Comparison of ENCODE assay signal across 33 cellular contexts in genomic region chr18:45771587-45771986, GRCh38. TPM values are rescaled to one million over a fixed set of nuclear protein-coding genes. Genes with fewer than 3 reads are reported as not detected.
A peak's percentile ranks its signal among the peaks of the same experiment; 100 is the strongest.
DNase-seq lines count a peak whose midpoint lies in the region; ATAC-seq, FAIRE-seq and TF ChIP-seq lines count a peak whose summit lies in the region.
"Had no signal": no experiment of that assay in that cellular context is flagged by ENCODE, and none has a peak within 500 bp of the region (broad histone marks: within the 10 kb centered on the region; RNA-seq: fewer than 3 reads in every experiment).

No MANE protein-coding gene starts in this region.

- DNase-seq in adipocyte (ENCODE audit: low read depth) = peak; percentile 56
- peak; percentile 62 for DNase-seq in fibroblast of villous mesenchyme (ENCODE audit: low read depth)
- DNase-seq in smooth muscle cell (lab: John Stamatoyannopoulos, UW; ENCODE audit: unreplicated experiment) = no peak
- DNase-seq in HTR-8/SVneo (ENCODE audit: insufficient read length, low spot score) = no peak
- no peak for DNase-seq in vagina (ENCODE audit: extremely low spot score in 2 of 2)
- DNase-seq in psoas muscle = no peak
- DNase-seq: activated CD4-positive, alpha-beta memory T cell treated with anti-CD3 and anti-CD28 coated beads for 36 hours; activated CD4-positive, CD25-positive, alpha-beta regulatory T cell treated with anti-CD3 and anti-CD28 coated beads, Interleukin-2, amount 50 U/mL, for 72 hours; activated naive CD4-positive, alpha-beta T cell treated with Interleukin-2 at 50 U/mL for 16 hours; adrenal gland; BE2C; DMS153; effector CD8-positive, alpha-beta T cell; left ventricle myocardium inferior; NCI-H2029 treated with DMSO at 0.1 percent for 48 hours; NCI-H226; NCI-H774; SHP77; stimulated activated naive B cell treated with anti-CD40 and anti-IgM and Interleukin-4, amounts not matched to agents 10 μg/mL and 1 μg/mL and 100 μg/mL, for 72 hours had no signal

- peak overlapping the region in 6 of 11 experiments; percentile 31 to 91 (median 84); a peak in 7 of 22 replicates for H3K4me2 ChIP-seq in BLaER1 treated with 17β-estradiol and CSF1 and Interleukin-3, amounts not matched to agents 10 nM and 100 nM
- peak overlapping the region; percentile 52 for H3K4me2 ChIP-seq in smooth muscle cell

- H3K27ac Mint-ChIP-seq in stimulated activated memory B cell treated with anti-CD40 and anti-IgM and Interleukin-4, amounts not matched to agents 10 μg/mL and 1 μg/mL and 100 μg/mL, for 72 hours = no peak overlapping the region
- H3K27ac Mint-ChIP-seq: activated CD4-positive, alpha-beta memory T cell treated with anti-CD3 and anti-CD28 coated beads for 36 hours; activated T-helper 1 cell treated with anti-CD3 and anti-CD28 coated beads, Interleukin-12 subunit alpha, Interleukin-12 subunit beta, Interleukin-2, Interleukin-4 antibody, amounts not matched to agents 30 ng/mL and 10 ng/mL and 1 ng/mL, durations not matched to agents 14 hours and 24 hours and 36 hours; stimulated activated naive B cell treated with anti-CD40 and anti-IgM and Interleukin-4, amounts not matched to agents 10 μg/mL and 1 μg/mL and 100 μg/mL, for 72 hours; T-helper 2 cell treated with Interferon-gamma antibody and Interleukin-4, amounts not matched to agents 5 μg/mL and 100 μg/mL, for 36 hours had no signal

- intact Hi-C loops in vagina (cut with DNase I) (no loop called here), psoas muscle (cut with DNase I) (no loop called here)

- H3K9me3 Mint-ChIP-seq in stimulated activated memory B cell treated with anti-CD40 and anti-IgM and Interleukin-4, amounts not matched to agents 10 μg/mL and 1 μg/mL and 100 μg/mL, for 72 hours = peaks cover 3% of the 10 kb centered on the region
- H3K9me3 Mint-ChIP-seq: activated CD4-positive, alpha-beta memory T cell treated with anti-CD3 and anti-CD28 coated beads for 36 hours; T-helper 2 cell treated with Interferon-gamma antibody and Interleukin-4, amounts not matched to agents 5 μg/mL and 100 μg/mL, for 36 hours had no signal

- FAIRE-seq in HTR-8/SVneo (lab: Jason Lieb, UNC) = no peak
- FAIRE-seq: colon, GM12878, islet of Langerhans, urothelium cell line had no signal

- H4K20me1 ChIP-seq in BLaER1 treated with 17β-estradiol and CSF1 and Interleukin-3, amounts not matched to agents 10 nM and 100 nM = no peaks in the 10 kb centered on the region
- no peaks in the 10 kb centered on the region for H4K20me1 ChIP-seq in smooth muscle cell (ENCODE audit: low read depth)

- peaks cover 14 to 54% (median 42%) of the 10 kb centered on the region in 10 experiments for H3K4me1 ChIP-seq in BLaER1 treated with 17β-estradiol and CSF1 and Interleukin-3, amounts not matched to agents 10 nM and 100 nM
- peaks cover 24% of the 10 kb centered on the region for H3K4me1 ChIP-seq in adipocyte (ENCODE audit: control insufficient read depth, insufficient read depth, low read length)
- H3K4me1 ChIP-seq in smooth muscle cell (ENCODE audit: low read depth) = no peaks in the 10 kb centered on the region
- H3K4me1 ChIP-seq in vagina = peaks cover 6% of the 10 kb centered on the region
- H3K4me1 ChIP-seq in psoas muscle = no peaks in the 10 kb centered on the region
- H3K4me1 ChIP-seq: adrenal gland, BE2C, breast epithelium had no signal

- H3K4me3 Mint-ChIP-seq in stimulated activated memory B cell treated with anti-CD40 and anti-IgM and Interleukin-4, amounts not matched to agents 10 μg/mL and 1 μg/mL and 100 μg/mL, for 72 hours = no peak overlapping the region
- H3K4me3 Mint-ChIP-seq: activated CD4-positive, alpha-beta memory T cell treated with anti-CD3 and anti-CD28 coated beads for 36 hours; activated T-helper 1 cell treated with anti-CD3 and anti-CD28 coated beads, Interleukin-12 subunit alpha, Interleukin-12 subunit beta, Interleukin-2, Interleukin-4 antibody, amounts not matched to agents 30 ng/mL and 10 ng/mL and 1 ng/mL, durations not matched to agents 14 hours and 24 hours and 36 hours; stimulated activated naive B cell treated with anti-CD40 and anti-IgM and Interleukin-4, amounts not matched to agents 10 μg/mL and 1 μg/mL and 100 μg/mL, for 72 hours; T-helper 2 cell treated with Interferon-gamma antibody and Interleukin-4, amounts not matched to agents 5 μg/mL and 100 μg/mL, for 36 hours had no signal

- TF ChIP-seq CTCF in fibroblast of villous mesenchyme (IDR thresholded peaks at IDR 0.05; ENCODE audit: insufficient read depth, low read depth, low read length) (no peak), smooth muscle cell (IDR thresholded peaks at IDR 0.05; ENCODE audit: borderline replicate concordance, insufficient read depth, poor library complexity, severe bottlenecking) (no peak), vagina (IDR thresholded peaks at IDR 0.05) (no peak), psoas muscle (IDR thresholded peaks at IDR 0.05) (no peak)

- peaks cover 17% of the 10 kb centered on the region for H3K4me1 Mint-ChIP-seq in stimulated activated memory B cell treated with anti-CD40 and anti-IgM and Interleukin-4, amounts not matched to agents 10 μg/mL and 1 μg/mL and 100 μg/mL, for 72 hours

- no peak for TF ChIP-seq POLR2A in vagina (IDR thresholded peaks at IDR 0.05)

- peaks cover 22% of the 10 kb centered on the region for H3F3A ChIP-seq in smooth muscle cell (ENCODE audit: low read depth)

- peaks cover 3 to 40% (median 12%) of the 10 kb centered on the region in 11 experiments; a peak in 14 of 22 replicates for H3K9me3 ChIP-seq in BLaER1 treated with 17β-estradiol and CSF1 and Interleukin-3, amounts not matched to agents 10 nM and 100 nM (replicated peaks in 1 of 11)
- no peaks in the 10 kb centered on the region for H3K9me3 ChIP-seq in adipocyte (ENCODE audit: control insufficient read depth, low read length)
- H3K9me3 ChIP-seq in smooth muscle cell (replicated peaks; ENCODE audit: low read depth) = no peaks in the 10 kb centered on the region
- no peaks in the 10 kb centered on the region for H3K9me3 ChIP-seq in vagina
- H3K9me3 ChIP-seq in psoas muscle = no peaks in the 10 kb centered on the region
- H3K9me3 ChIP-seq: adrenal gland, BE2C, breast epithelium, left ventricle myocardium inferior had no signal

- no peaks in the 10 kb centered on the region for H3K36me3 ChIP-seq in BLaER1 treated with 17β-estradiol and CSF1 and Interleukin-3, amounts not matched to agents 10 nM and 100 nM
- no peaks in the 10 kb centered on the region for H3K36me3 ChIP-seq in adipocyte (ENCODE audit: control insufficient read depth, insufficient read depth, low read length, severe bottlenecking)
- no peaks in the 10 kb centered on the region for H3K36me3 ChIP-seq in smooth muscle cell (ENCODE audit: low read depth)
- H3K36me3 ChIP-seq in vagina = no peaks in the 10 kb centered on the region
- H3K36me3 ChIP-seq in psoas muscle (ENCODE audit: insufficient read depth in 1 of 2, low read depth in 1 of 2) = no peaks in the 10 kb centered on the region
- H3K36me3 ChIP-seq: adrenal gland, BE2C, breast epithelium, left ventricle myocardium inferior had no signal

- ATAC-seq in stimulated activated memory B cell treated with anti-CD40 and anti-IgM and Interleukin-4, amounts not matched to agents 10 μg/mL and 1 μg/mL and 100 μg/mL, for 72 hours = no peak
- no peak for ATAC-seq in psoas muscle
- ATAC-seq: GM12878; Panc1; stimulated activated naive B cell treated with anti-CD40 and anti-IgM and Interleukin-4, amounts not matched to agents 10 μg/mL and 1 μg/mL and 100 μg/mL, for 72 hours had no signal

- no peak overlapping the region for H3K27ac ChIP-seq in BLaER1 treated with 17β-estradiol and CSF1 and Interleukin-3, amounts not matched to agents 10 nM and 100 nM
- peak overlapping the region; percentile 49 for H3K27ac ChIP-seq in smooth muscle cell (ENCODE audit: low read depth)
- H3K27ac ChIP-seq in vagina = no peak overlapping the region
- no peak overlapping the region for H3K27ac ChIP-seq in psoas muscle
- H3K27ac ChIP-seq: adrenal gland, breast epithelium, left ventricle myocardium inferior had no signal

- H3K36me3 Mint-ChIP-seq in stimulated activated memory B cell treated with anti-CD40 and anti-IgM and Interleukin-4, amounts not matched to agents 10 μg/mL and 1 μg/mL and 100 μg/mL, for 72 hours = no peaks in the 10 kb centered on the region
- H3K36me3 Mint-ChIP-seq: activated CD4-positive, alpha-beta memory T cell treated with anti-CD3 and anti-CD28 coated beads for 36 hours had no signal

- H3K27me3 ChIP-seq in BLaER1 treated with 17β-estradiol and CSF1 and Interleukin-3, amounts not matched to agents 10 nM and 100 nM = peaks cover 9 to 24% (median 18%) of the 10 kb centered on the region in 11 experiments; a peak in 20 of 22 replicates
- H3K27me3 ChIP-seq in adipocyte (replicated peaks; ENCODE audit: control insufficient read depth, insufficient read depth, low read length) = no peaks in the 10 kb centered on the region
- no peaks in the 10 kb centered on the region for H3K27me3 ChIP-seq in smooth muscle cell (ENCODE audit: low read depth)
- H3K27me3 ChIP-seq in vagina = no peaks in the 10 kb centered on the region
- peaks cover 0 to 1% (median 0%) of the 10 kb centered on the region in 3 donors for H3K27me3 ChIP-seq in psoas muscle (ENCODE audit: insufficient read depth in 3 of 3, low read length in 2 of 3)
- H3K27me3 ChIP-seq: adrenal gland, BE2C, breast epithelium had no signal

- H3K4me3 ChIP-seq in BLaER1 treated with 17β-estradiol and CSF1 and Interleukin-3, amounts not matched to agents 10 nM and 100 nM = no peak overlapping the region
- H3K4me3 ChIP-seq in adipocyte (ENCODE audit: low read length) = no peak overlapping the region
- H3K4me3 ChIP-seq in fibroblast of villous mesenchyme (ENCODE audit: low read depth, low read length) = no peak overlapping the region
- no peak overlapping the region for H3K4me3 ChIP-seq in smooth muscle cell
- no peak overlapping the region for H3K4me3 ChIP-seq in vagina
- no peak overlapping the region for H3K4me3 ChIP-seq in psoas muscle
- H3K4me3 ChIP-seq: adrenal gland, breast epithelium, GM12878, left ventricle myocardium inferior had no signal

- H2AFZ ChIP-seq in smooth muscle cell (ENCODE audit: low read depth) = no peak overlapping the region

- H3K9ac ChIP-seq in BLaER1 treated with 17β-estradiol and CSF1 and Interleukin-3, amounts not matched to agents 10 nM and 100 nM = no peak overlapping the region
- H3K9ac ChIP-seq in adipocyte (ENCODE audit: low read length) = no peak overlapping the region
- no peak overlapping the region for H3K9ac ChIP-seq in smooth muscle cell (ENCODE audit: low read depth)

- no peaks in the 10 kb centered on the region for H3K79me2 ChIP-seq in smooth muscle cell (ENCODE audit: low read depth)

- 35% methylated on average over 4 of the region's 4 CpGs for WGBS in smooth muscle cell (ENCODE audit: low lambda C conversion rate)
- WGBS in psoas muscle, 3 donors = 63 to 83% (median 69%) methylated on average over 4 of the region's 4 CpGs

- peaks cover 23% of the 10 kb centered on the region for H3K27me3 Mint-ChIP-seq in stimulated activated memory B cell treated with anti-CD40 and anti-IgM and Interleukin-4, amounts not matched to agents 10 μg/mL and 1 μg/mL and 100 μg/mL, for 72 hours

RNA-seq across cellular contexts. Expression of gene SLC14A1, which starts 47.6 kb away (rescaled TPM):
- total RNA-seq in fibroblast of villous mesenchyme (0.86 and 9.3 TPM in 2 replicates), smooth muscle cell (24.7 and 37.9 TPM in 2 replicates), vagina (3.4 TPM), psoas muscle (10 to 100 TPM in 1 of 4 donors, 1 to 10 TPM in 3; 1.5 to 10.9 (median 6.7) TPM)
- polyA plus RNA-seq in smooth muscle cell (13.6 and 20.0 TPM in 2 replicates), psoas muscle (1 to 10 TPM; 1.3 to 8.2 (median 2.6) TPM)
- total RNA-seq: A673, MCF 10A, pulmonary artery endothelial cell had no signal

RNA-seq across cellular contexts. Expression of gene SIGLEC15, which starts 53.9 kb away (rescaled TPM):
- 0.43 and 0.97 TPM in 2 replicates for total RNA-seq in fibroblast of villous mesenchyme
- total RNA-seq in smooth muscle cell = 0.09 and 0.58 TPM in 2 replicates
- polyA plus RNA-seq in smooth muscle cell = 1.4 and 3.1 TPM in 2 replicates
- total RNA-seq in vagina = not detected
- not detected for total RNA-seq in psoas muscle
- polyA plus RNA-seq in psoas muscle = not detected
- total RNA-seq: activated CD4-positive, alpha-beta memory T cell treated with anti-CD3 and anti-CD28 coated beads for 36 hours; activated T-helper 1 cell treated with anti-CD3 and anti-CD28 coated beads, Interleukin-12 subunit alpha, Interleukin-12 subunit beta, Interleukin-2, Interleukin-4 antibody, amounts not matched to agents 30 ng/mL and 10 ng/mL and 1 ng/mL, durations not matched to agents 14 hours and 24 hours and 36 hours; MCF 10A; temporal lobe had no signal

Comparison
In these comparisons a context has a peak if more than half of its experiments do, and no peak if none do; other contexts are left out.
1. DNase-seq: peak in adipocyte (single experiment) and fibroblast of villous mesenchyme (single experiment); none in smooth muscle cell (single experiment), HTR-8/SVneo (single experiment), vagina (0 of 2) and psoas muscle (0 of 2).